1 cellular context compared by ENCODE assay signal in genomic region chr16:4936991-4937781, GRCh38.
TF ChIP-seq lines count a peak whose summit lies in the region.

TSS of gene PPL (minus strand) at chr16:4937148. CDS start at chr16:4937045, 103 bp downstream.

TF ChIP-seq in HepG2, 621 proteins besides CTCF, POLR2A, EP300 and RAD21 (continued from another document):
- TF ChIP-seq ZHX2 (IDR thresholded peaks at IDR 0.05; ENCODE audit: low read depth) (no peak), ZHX2 (CRISPR knock-in tag; IDR thresholded peaks at IDR 0.05; ENCODE audit: borderline replicate concordance) (no peak), ZNF451 (CRISPR knock-in tag; IDR thresholded peaks at IDR 0.05) (peak; percentile 52; the same call in 1 of the 2 replicates), ZNF143 (CRISPR knock-in tag; IDR thresholded peaks at IDR 0.05) (peak; percentile 83), ZNF687 (CRISPR knock-in tag; IDR thresholded peaks at IDR 0.05) (peak; percentile 93), ZNF75D (CRISPR knock-in tag; IDR thresholded peaks at IDR 0.05; ENCODE audit: borderline replicate concordance) (no peak), TRIM24 (CRISPR knock-in tag; IDR thresholded peaks at IDR 0.05) (no peak), ZNF709 (CRISPR knock-in tag; IDR thresholded peaks at IDR 0.05) (no peak; the same call in 1 of the 2 replicates), NRL (CRISPR knock-in tag; IDR thresholded peaks at IDR 0.05; ENCODE audit: borderline replicate concordance) (0 out of 2 replicates have a peak, but pooled peaks have one; percentile 48), ZHX1 (CRISPR knock-in tag; IDR thresholded peaks at IDR 0.05; ENCODE audit: low read depth) (no peak; the same call in 1 of the 2 replicates), ZNF432 (CRISPR knock-in tag; IDR thresholded peaks at IDR 0.05; ENCODE audit: borderline replicate concordance) (no peak), ZNF264 (CRISPR knock-in tag; IDR thresholded peaks at IDR 0.05) (no peak), PPARG (CRISPR knock-in tag; conservative IDR thresholded peaks at IDR 0.05) (no peak), ZNF17 (CRISPR knock-in tag; IDR thresholded peaks at IDR 0.05) (no peak), HIVEP1 (CRISPR knock-in tag; IDR thresholded peaks at IDR 0.05) (0 out of 2 replicates have a peak, but pooled peaks have one; percentile 57), PITX1 (CRISPR knock-in tag; IDR thresholded peaks at IDR 0.05) (0 out of 2 replicates have a peak, but pooled peaks have one; percentile 14), ZBTB42 (CRISPR knock-in tag; IDR thresholded peaks at IDR 0.05) (0 out of 2 replicates have a peak, but pooled peaks have one; percentile 60), DRAP1 (CRISPR knock-in tag; IDR thresholded peaks at IDR 0.05) (peak; percentile 79), ZFP90 (CRISPR knock-in tag; IDR thresholded peaks at IDR 0.05; ENCODE audit: borderline replicate concordance) (no peak), HOXA9 (CRISPR knock-in tag; IDR thresholded peaks at IDR 0.05; ENCODE audit: borderline replicate concordance) (no peak), RFX1 (IDR thresholded peaks at IDR 0.05) (no peak), ZNF747 (CRISPR knock-in tag; IDR thresholded peaks at IDR 0.05; ENCODE audit: borderline replicate concordance) (no peak; the same call in 1 of the 2 replicates), NCOA5 (CRISPR knock-in tag; IDR thresholded peaks at IDR 0.05) (no peak), PBX2 (CRISPR knock-in tag; IDR thresholded peaks at IDR 0.05) (no peak), NR2F6 (IDR thresholded peaks at IDR 0.05) (no peak), NR2F6 (CRISPR knock-in tag; IDR thresholded peaks at IDR 0.05) (0 out of 2 replicates have a peak, but pooled peaks have one; percentile 10), TOPORS (CRISPR knock-in tag; IDR thresholded peaks at IDR 0.05) (no peak), RNF2 (conservative IDR thresholded peaks at IDR 0.05; ENCODE audit: low read depth) (peak; percentile 48; the same call in 1 of the 2 replicates), ZNF605 (CRISPR knock-in tag; IDR thresholded peaks at IDR 0.05) (peak; percentile 75), ZNF674 (CRISPR knock-in tag; IDR thresholded peaks at IDR 0.05; ENCODE audit: low read depth) (no peak), DR1 (CRISPR knock-in tag; IDR thresholded peaks at IDR 0.05) (no peak; the same call in 1 of the 2 replicates), ZNF124 (CRISPR knock-in tag; IDR thresholded peaks at IDR 0.05) (0 out of 2 replicates have a peak, but pooled peaks have one; percentile 61), HNRNPLL (IDR thresholded peaks at IDR 0.05; ENCODE audit: low read depth, low read length, poor library complexity, severe bottlenecking) (peak; percentile 81), EHMT2 (IDR thresholded peaks at IDR 0.05; ENCODE audit: borderline replicate concordance, low read depth, low read length) (no peak), MTERF4 (CRISPR knock-in tag; IDR thresholded peaks at IDR 0.05) (peak; percentile 91; the same call in 1 of the 2 replicates), JUN (CRISPR knock-in tag; IDR thresholded peaks at IDR 0.05) (0 out of 2 replicates have a peak, but pooled peaks have one; percentile 64), ZNF10 (CRISPR knock-in tag; IDR thresholded peaks at IDR 0.05; ENCODE audit: borderline replicate concordance, low read depth) (no peak), BCL3 (CRISPR knock-in tag; IDR thresholded peaks at IDR 0.05) (0 out of 2 replicates have a peak, but pooled peaks have one; percentile 20), ZNF577 (CRISPR knock-in tag; IDR thresholded peaks at IDR 0.05; ENCODE audit: borderline replicate concordance, low read depth) (no peak), ZNF33B (CRISPR knock-in tag; IDR thresholded peaks at IDR 0.05) (no peak), RARA (CRISPR knock-in tag; IDR thresholded peaks at IDR 0.05) (0 out of 2 replicates have a peak, but pooled peaks have one; percentile 3)
